In the genomic region with DNA sequence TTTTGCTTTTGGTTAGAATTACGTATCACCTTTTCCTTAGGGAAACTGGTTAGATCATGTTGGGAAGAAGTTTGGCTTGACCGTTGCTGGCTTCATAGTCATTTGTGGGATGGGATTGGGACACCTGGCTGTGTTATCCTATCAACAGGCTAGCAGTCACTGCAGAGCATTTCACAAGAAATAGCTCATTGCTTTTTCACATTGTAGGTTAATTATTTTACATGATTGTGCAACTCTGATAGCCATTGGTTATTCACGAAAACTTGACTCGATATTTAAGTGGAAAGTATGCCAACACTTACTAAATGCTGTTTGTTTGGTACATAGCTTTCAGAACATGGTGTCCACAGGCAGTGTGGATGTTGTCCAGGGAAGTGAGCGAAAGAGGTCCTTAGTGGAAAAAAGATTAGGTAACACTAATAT, we compare ENCODE assay signal across 20 cellular contexts.
"Had no signal": no experiment of that assay in that cellular context is flagged by ENCODE, and none has a peak within 500 bp of the region (broad histone marks: within the 10 kb centered on the region; RNA-seq: fewer than 3 reads in every experiment).

No MANE protein-coding gene starts in this region.

- H3K9me3 ChIP-seq: prostate gland, right atrium auricular region had no signal

- H3K36me3 ChIP-seq: prostate gland, right atrium auricular region had no signal

- H3K27me3 ChIP-seq: right atrium auricular region had no signal

- H3K4me3 ChIP-seq: prostate gland, right atrium auricular region had no signal

- FAIRE-seq: endometrium had no signal

- H3K4me1 ChIP-seq: prostate gland, right atrium auricular region had no signal

- ATAC-seq: activated T-cell treated with anti-CD3 and anti-CD28 coated beads, Interleukin-2, amount 50 U/mL, for 72 hours; left cardiac atrium; natural killer cell had no signal

- H3K27ac ChIP-seq: prostate gland, right atrium auricular region had no signal

- DNase-seq: activated CD4-positive, alpha-beta memory T cell treated with anti-CD3 and anti-CD28 coated beads for 36 hours; activated CD4-positive, alpha-beta T cell treated with anti-CD3 and anti-CD28 coated beads for 48 hours; activated effector memory CD4-positive, alpha-beta T cell treated with Interleukin-2 at 50 U/mL for 16 hours; activated naive CD4-positive, alpha-beta T cell treated with anti-CD3 and anti-CD28 coated beads for 36 hours; activated naive CD8-positive, alpha-beta T cell treated with anti-CD3 and anti-CD28 coated beads, Interleukin-2, amount 10 ng/mL, durations not matched to agents 7 days and 5 days; activated T-cell treated with anti-CD3 and anti-CD28 coated beads, Interleukin-2, amount 50 U/mL, for 72 hours; amniotic stem cell; effector CD4-positive, alpha-beta T cell; foreskin melanocyte; head of caudate nucleus; islet precursor cell; left cardiac atrium; midbrain; natural killer cell; stimulated activated CD4-positive, alpha-beta T cell treated with anti-CD3 and anti-CD28 coated beads, Interleukin-4, amount 100 ng/mL, for 24 hours; stimulated activated naive CD4-positive, alpha-beta T cell treated with Interleukin-2 at 50 U/mL for 16 hours; T-helper 9 cell had no signal
